Comparison of ENCODE assay signal across 1 cellular context in the genomic region with DNA sequence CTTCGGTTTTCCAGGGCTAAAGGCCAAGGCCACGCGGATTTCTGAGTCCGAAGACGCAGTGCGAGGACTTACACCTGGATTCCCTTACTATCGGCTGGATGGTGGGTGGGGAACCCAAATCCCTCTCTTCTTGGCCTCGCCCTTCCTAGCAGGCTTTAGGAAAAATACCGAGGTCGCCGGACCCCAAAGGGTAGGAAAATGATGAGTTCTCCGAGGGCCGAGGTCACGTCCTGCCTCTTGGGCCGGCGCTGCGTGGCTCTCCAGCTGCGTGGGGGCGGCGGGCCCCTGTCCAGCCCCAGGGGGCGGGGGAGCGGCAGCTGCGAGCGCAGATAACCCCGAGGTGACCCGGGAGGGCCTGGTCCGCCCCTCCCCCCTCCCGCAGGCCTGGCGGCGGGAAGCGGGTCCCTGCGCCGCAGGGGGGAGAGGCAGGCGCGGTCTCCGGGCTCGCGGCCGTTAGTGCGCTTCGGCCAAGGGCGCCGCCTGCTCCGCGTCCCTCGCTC.
TF ChIP-seq lines count a peak whose summit lies in the region.

No MANE protein-coding gene starts in this region.

TF ChIP-seq in K562, 482 proteins besides CTCF, POLR2A, EP300 and RAD21 (continued from another document and continues in another):
- TF ChIP-seq, protein P1, sequence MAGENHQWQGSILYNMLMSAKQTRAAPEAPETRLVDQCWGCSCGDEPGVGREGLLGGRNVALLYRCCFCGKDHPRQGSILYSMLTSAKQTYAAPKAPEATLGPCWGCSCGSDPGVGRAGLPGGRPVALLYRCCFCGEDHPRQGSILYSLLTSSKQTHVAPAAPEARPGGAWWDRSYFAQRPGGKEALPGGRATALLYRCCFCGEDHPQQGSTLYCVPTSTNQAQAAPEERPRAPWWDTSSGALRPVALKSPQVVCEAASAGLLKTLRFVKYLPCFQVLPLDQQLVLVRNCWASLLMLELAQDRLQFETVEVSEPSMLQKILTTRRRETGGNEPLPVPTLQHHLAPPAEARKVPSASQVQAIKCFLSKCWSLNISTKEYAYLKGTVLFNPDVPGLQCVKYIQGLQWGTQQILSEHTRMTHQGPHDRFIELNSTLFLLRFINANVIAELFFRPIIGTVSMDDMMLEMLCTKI (IDR thresholded peaks at IDR 0.05; ENCODE audit: partially characterized antibody) = no peak
- TF ChIP-seq, protein P2, sequence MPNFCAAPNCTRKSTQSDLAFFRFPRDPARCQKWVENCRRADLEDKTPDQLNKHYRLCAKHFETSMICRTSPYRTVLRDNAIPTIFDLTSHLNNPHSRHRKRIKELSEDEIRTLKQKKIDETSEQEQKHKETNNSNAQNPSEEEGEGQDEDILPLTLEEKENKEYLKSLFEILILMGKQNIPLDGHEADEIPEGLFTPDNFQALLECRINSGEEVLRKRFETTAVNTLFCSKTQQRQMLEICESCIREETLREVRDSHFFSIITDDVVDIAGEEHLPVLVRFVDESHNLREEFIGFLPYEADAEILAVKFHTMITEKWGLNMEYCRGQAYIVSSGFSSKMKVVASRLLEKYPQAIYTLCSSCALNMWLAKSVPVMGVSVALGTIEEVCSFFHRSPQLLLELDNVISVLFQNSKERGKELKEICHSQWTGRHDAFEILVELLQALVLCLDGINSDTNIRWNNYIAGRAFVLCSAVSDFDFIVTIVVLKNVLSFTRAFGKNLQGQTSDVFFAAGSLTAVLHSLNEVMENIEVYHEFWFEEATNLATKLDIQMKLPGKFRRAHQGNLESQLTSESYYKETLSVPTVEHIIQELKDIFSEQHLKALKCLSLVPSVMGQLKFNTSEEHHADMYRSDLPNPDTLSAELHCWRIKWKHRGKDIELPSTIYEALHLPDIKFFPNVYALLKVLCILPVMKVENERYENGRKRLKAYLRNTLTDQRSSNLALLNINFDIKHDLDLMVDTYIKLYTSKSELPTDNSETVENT (CRISPR knock-in tag; IDR thresholded peaks at IDR 0.05) = no peak
- peak; percentile 100 for TF ChIP-seq CCNT2 (IDR thresholded peaks at IDR 0.05; ENCODE audit: borderline replicate concordance, extremely low read depth, insufficient read length, low read depth, low read length)
- no peak for TF ChIP-seq MCM5 (IDR thresholded peaks at IDR 0.05; ENCODE audit: low read depth)
- peak; percentile 98 for TF ChIP-seq MAZ (CRISPR knock-in tag; conservative IDR thresholded peaks at IDR 0.05 in 1 of 2, IDR thresholded peaks at IDR 0.05 in 1 of 2)
- no peak for TF ChIP-seq CBFB (CRISPR knock-in tag; IDR thresholded peaks at IDR 0.05)
- no peak for TF ChIP-seq OTX1 (CRISPR knock-in tag; IDR thresholded peaks at IDR 0.05)
- TF ChIP-seq CXXC5 (CRISPR knock-in tag; IDR thresholded peaks at IDR 0.05) = peak; percentile 98
- TF ChIP-seq TRIM24 (IDR thresholded peaks at IDR 0.05) = peak; percentile 91 to 95
- TF ChIP-seq ZNF133 (CRISPR knock-in tag; IDR thresholded peaks at IDR 0.05) = no peak
- TF ChIP-seq, protein P3, sequence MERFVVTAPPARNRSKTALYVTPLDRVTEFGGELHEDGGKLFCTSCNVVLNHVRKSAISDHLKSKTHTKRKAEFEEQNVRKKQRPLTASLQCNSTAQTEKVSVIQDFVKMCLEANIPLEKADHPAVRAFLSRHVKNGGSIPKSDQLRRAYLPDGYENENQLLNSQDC (CRISPR knock-in tag; IDR thresholded peaks at IDR 0.05) = no peak; the same call in 1 of the 2 replicates
- no peak for TF ChIP-seq GATAD2A (IDR thresholded peaks at IDR 0.05)
- TF ChIP-seq, protein P4, sequence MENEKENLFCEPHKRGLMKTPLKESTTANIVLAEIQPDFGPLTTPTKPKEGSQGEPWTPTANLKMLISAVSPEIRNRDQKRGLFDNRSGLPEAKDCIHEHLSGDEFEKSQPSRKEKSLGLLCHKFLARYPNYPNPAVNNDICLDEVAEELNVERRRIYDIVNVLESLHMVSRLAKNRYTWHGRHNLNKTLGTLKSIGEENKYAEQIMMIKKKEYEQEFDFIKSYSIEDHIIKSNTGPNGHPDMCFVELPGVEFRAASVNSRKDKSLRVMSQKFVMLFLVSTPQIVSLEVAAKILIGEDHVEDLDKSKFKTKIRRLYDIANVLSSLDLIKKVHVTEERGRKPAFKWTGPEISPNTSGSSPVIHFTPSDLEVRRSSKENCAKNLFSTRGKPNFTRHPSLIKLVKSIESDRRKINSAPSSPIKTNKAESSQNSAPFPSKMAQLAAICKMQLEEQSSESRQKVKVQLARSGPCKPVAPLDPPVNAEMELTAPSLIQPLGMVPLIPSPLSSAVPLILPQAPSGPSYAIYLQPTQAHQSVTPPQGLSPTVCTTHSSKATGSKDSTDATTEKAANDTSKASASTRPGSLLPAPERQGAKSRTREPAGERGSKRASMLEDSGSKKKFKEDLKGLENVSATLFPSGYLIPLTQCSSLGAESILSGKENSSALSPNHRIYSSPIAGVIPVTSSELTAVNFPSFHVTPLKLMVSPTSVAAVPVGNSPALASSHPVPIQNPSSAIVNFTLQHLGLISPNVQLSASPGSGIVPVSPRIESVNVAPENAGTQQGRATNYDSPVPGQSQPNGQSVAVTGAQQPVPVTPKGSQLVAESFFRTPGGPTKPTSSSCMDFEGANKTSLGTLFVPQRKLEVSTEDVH (IDR thresholded peaks at IDR 0.05; ENCODE audit: low read depth, partially characterized antibody) = peak; percentile 40
- TF ChIP-seq RB1 (IDR thresholded peaks at IDR 0.05; ENCODE audit: low read depth) = peak; percentile 98
- TF ChIP-seq BACH1 (tag; IDR thresholded peaks at IDR 0.05) = peak; percentile 61; the same call in 1 of the 2 replicates
- no peak for TF ChIP-seq STAT5B (CRISPR knock-in tag; IDR thresholded peaks at IDR 0.05)
- no peak for TF ChIP-seq ZNF785 (CRISPR knock-in tag; IDR thresholded peaks at IDR 0.05)
- 0 out of 2 replicates have a peak, but pooled peaks have one; percentile 61 for TF ChIP-seq TGIF2 (CRISPR knock-in tag; IDR thresholded peaks at IDR 0.05)
- peak; percentile 78; the same call in 1 of the 2 replicates for TF ChIP-seq POLR2G (IDR thresholded peaks at IDR 0.05; ENCODE audit: low read depth, low read length)
- TF ChIP-seq, protein P5, sequence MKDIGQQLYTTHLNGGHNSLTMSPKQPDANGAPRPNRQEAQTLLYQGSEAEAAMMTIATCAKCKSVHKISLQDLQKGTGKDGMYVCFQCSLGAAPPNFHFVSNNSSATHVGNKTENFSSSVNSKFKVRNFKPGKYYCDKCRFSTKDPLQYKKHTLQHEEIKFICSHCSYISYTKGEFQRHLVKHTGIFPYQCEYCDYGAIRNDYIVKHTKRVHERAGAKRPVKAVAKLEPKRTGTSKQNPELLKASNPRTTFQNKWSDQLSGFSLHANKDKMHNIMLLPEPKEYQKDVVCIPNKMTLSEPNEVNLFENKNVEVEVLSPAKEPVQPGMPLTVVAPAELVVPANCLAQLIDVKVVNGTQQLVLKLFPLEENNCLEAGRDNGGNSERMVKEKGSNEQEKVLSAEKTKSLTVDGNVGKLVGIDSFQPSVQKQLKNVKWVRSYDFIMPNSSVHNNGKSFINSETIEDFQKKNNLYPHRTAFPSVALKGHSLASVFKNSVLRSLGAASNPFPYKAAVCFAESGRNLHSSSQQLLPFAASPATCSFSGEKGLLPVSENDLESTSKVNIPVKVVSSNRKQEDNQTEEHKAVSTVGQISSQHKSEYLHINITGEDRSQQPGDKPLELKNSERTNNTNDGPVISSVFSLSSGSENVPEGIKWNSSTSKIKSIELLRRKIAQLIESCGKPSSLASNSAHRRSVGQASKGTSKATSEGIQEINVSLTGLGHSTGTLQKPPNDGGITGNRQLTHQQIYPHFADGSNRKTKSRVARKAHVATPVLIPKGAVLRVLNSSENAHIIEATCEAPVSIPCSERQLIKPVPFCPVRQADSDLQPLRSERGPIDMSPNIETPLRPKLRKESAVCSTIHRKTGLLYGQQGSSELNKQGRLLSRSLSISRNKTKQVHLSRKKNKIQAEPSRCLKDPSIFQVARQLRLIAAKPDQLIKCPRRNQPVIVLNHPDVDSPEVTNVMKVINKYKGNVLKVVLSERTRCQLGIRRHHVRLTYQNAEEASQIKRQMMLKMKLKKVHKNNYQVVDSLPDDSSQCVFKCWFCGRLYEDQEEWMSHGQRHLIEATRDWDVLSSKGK (CRISPR knock-in tag; IDR thresholded peaks at IDR 0.05) = no peak
- TF ChIP-seq, protein P6, sequence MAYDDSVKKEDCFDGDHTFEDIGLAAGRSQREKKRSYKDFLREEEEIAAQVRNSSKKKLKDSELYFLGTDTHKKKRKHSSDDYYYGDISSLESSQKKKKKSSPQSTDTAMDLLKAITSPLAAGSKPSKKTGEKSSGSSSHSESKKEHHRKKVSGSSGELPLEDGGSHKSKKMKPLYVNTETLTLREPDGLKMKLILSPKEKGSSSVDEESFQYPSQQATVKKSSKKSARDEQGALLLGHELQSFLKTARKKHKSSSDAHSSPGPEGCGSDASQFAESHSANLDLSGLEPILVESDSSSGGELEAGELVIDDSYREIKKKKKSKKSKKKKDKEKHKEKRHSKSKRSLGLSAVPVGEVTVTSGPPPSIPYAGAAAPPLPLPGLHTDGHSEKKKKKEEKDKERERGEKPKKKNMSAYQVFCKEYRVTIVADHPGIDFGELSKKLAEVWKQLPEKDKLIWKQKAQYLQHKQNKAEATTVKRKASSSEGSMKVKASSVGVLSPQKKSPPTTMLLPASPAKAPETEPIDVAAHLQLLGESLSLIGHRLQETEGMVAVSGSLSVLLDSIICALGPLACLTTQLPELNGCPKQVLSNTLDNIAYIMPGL (CRISPR knock-in tag; IDR thresholded peaks at IDR 0.05) = no peak
- TF ChIP-seq, protein P7, sequence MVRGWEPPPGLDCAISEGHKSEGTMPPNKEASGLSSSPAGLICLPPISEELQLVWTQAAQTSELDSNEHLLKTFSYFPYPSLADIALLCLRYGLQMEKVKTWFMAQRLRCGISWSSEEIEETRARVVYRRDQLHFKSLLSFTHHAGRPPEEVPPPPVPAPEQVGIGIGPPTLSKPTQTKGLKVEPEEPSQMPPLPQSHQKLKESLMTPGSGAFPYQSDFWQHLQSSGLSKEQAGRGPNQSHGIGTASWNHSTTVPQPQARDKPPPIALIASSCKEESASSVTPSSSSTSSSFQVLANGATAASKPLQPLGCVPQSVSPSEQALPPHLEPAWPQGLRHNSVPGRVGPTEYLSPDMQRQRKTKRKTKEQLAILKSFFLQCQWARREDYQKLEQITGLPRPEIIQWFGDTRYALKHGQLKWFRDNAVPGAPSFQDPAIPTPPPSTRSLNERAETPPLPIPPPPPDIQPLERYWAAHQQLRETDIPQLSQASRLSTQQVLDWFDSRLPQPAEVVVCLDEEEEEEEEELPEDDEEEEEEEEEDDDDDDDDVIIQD (CRISPR knock-in tag; IDR thresholded peaks at IDR 0.05) = no peak
- peak; percentile 95 for TF ChIP-seq KLF16 (IDR thresholded peaks at IDR 0.05)
- no peak for TF ChIP-seq MAFG (tag; conservative IDR thresholded peaks at IDR 0.05)
- TF ChIP-seq SAFB (IDR thresholded peaks at IDR 0.05; ENCODE audit: borderline replicate concordance, low read depth, low read length) = no peak
- TF ChIP-seq KAT2B (IDR thresholded peaks at IDR 0.05; ENCODE audit: low read depth, low read length) = no peak
- TF ChIP-seq, protein P8, sequence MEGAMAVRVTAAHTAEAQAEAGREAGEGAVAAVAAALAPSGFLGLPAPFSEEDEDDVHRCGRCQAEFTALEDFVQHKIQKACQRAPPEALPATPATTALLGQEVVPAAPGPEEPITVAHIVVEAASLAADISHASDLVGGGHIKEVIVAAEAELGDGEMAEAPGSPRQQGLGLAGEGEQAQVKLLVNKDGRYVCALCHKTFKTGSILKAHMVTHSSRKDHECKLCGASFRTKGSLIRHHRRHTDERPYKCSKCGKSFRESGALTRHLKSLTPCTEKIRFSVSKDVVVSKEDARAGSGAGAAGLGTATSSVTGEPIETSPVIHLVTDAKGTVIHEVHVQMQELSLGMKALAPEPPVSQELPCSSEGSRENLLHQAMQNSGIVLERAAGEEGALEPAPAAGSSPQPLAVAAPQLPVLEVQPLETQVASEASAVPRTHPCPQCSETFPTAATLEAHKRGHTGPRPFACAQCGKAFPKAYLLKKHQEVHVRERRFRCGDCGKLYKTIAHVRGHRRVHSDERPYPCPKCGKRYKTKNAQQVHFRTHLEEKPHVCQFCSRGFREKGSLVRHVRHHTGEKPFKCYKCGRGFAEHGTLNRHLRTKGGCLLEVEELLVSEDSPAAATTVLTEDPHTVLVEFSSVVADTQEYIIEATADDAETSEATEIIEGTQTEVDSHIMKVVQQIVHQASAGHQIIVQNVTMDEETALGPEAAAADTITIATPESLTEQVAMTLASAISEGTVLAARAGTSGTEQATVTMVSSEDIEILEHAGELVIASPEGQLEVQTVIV (CRISPR knock-in tag; IDR thresholded peaks at IDR 0.05; ENCODE audit: borderline replicate concordance) = no peak
- 0 out of 2 replicates have a peak, but pooled peaks have one; percentile 65 for TF ChIP-seq RUNX1 (IDR thresholded peaks at IDR 0.05; ENCODE audit: low read depth)
- TF ChIP-seq, protein P9, sequence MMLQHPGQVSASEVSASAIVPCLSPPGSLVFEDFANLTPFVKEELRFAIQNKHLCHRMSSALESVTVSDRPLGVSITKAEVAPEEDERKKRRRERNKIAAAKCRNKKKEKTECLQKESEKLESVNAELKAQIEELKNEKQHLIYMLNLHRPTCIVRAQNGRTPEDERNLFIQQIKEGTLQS (IDR thresholded peaks at IDR 0.05) = no peak
- TF ChIP-seq, protein P9 (CRISPR knock-in tag; conservative IDR thresholded peaks at IDR 0.05) = no peak
- no peak for TF ChIP-seq EZH2 (IDR thresholded peaks at IDR 0.05; ENCODE audit: borderline replicate concordance, low read depth, low read length)
- no peak for TF ChIP-seq HMG20A (CRISPR knock-in tag; conservative IDR thresholded peaks at IDR 0.05)
- TF ChIP-seq NONO (IDR thresholded peaks at IDR 0.05; ENCODE audit: low read depth in 2 of 2, low read length in 1 of 2) = peak; percentile 22 to 82; a peak in 2 of 4 replicates
- TF ChIP-seq FUS (optimal IDR thresholded peaks at IDR 0.05; ENCODE audit: low read depth, low read length) = peak; percentile 38
- 0 out of 2 replicates have a peak, but pooled peaks have one; percentile 67 for TF ChIP-seq MECOM (CRISPR knock-in tag; IDR thresholded peaks at IDR 0.05)
- TF ChIP-seq NR2F6 (CRISPR knock-in tag; IDR thresholded peaks at IDR 0.05) = peak; percentile 88
- TF ChIP-seq NCOA1 (IDR thresholded peaks at IDR 0.05; ENCODE audit: low read depth) = peak; percentile 79; the same call in 1 of the 2 replicates
- TF ChIP-seq PTTG1 (tag; IDR thresholded peaks at IDR 0.05; ENCODE audit: low read depth) = no peak
- TF ChIP-seq ZNF699 (CRISPR knock-in tag; IDR thresholded peaks at IDR 0.05; ENCODE audit: insufficient replicate concordance) = no peak
- TF ChIP-seq, protein P10, sequence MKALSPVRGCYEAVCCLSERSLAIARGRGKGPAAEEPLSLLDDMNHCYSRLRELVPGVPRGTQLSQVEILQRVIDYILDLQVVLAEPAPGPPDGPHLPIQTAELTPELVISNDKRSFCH (CRISPR knock-in tag; IDR thresholded peaks at IDR 0.05) = no peak
- TF ChIP-seq, protein P10 (tag; IDR thresholded peaks at IDR 0.05) = peak; percentile 89; the same call in 1 of the 2 replicates
- no peak for TF ChIP-seq ZKSCAN8 (CRISPR knock-in tag; IDR thresholded peaks at IDR 0.05)
- no peak for TF ChIP-seq XRCC4 (IDR thresholded peaks at IDR 0.05; ENCODE audit: extremely low read depth, insufficient read depth, insufficient read length)
- no peak for TF ChIP-seq SRSF9 (IDR thresholded peaks at IDR 0.05; ENCODE audit: borderline replicate concordance, low read depth, low read length)
